In the genomic region with DNA sequence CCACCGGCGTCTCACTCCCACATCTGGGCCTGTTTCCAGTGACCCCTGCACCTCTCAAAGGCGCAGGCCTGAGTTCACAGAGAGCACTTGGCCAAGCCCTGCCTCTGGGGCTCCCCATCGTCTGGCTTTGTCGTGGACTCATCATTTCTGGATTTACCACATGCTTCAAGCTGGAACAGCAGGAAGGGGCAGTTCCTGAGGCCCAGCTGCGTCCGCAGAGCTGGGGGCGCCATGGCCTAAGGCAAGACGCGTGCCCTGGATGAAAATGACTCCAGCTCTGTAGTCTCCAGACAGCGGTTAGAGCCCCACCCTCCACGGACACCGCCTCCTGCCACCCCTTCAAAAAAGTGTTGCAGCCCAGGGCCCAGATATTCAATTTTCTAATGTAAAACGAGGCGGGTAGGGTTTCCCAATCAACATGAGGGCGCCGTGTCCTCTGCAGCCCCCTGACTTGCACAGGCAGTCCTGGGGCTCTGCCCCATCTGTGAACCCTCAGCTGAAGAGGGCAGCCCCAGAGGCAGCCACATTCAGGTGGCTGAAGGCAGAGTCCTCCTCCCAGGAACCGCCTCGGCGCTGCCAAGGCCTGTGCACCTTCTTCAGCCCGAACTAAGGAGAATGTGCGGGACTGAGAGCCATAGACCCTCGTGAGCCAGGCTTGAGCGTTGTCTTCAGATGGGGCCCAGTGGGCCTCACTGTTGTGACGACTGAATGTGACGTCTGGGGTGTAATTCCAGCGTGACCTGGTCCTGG, we compare ENCODE assay signal across 1 cellular context.
TF ChIP-seq lines count a peak whose summit lies in the region.

No MANE protein-coding gene starts in this region.

TF ChIP-seq in HepG2, 621 proteins besides CTCF, POLR2A, EP300 and RAD21 (continued from another document):
- no peak for TF ChIP-seq AHDC1 (CRISPR knock-in tag; IDR thresholded peaks at IDR 0.05; ENCODE audit: borderline replicate concordance)
- TF ChIP-seq, protein P1, sequence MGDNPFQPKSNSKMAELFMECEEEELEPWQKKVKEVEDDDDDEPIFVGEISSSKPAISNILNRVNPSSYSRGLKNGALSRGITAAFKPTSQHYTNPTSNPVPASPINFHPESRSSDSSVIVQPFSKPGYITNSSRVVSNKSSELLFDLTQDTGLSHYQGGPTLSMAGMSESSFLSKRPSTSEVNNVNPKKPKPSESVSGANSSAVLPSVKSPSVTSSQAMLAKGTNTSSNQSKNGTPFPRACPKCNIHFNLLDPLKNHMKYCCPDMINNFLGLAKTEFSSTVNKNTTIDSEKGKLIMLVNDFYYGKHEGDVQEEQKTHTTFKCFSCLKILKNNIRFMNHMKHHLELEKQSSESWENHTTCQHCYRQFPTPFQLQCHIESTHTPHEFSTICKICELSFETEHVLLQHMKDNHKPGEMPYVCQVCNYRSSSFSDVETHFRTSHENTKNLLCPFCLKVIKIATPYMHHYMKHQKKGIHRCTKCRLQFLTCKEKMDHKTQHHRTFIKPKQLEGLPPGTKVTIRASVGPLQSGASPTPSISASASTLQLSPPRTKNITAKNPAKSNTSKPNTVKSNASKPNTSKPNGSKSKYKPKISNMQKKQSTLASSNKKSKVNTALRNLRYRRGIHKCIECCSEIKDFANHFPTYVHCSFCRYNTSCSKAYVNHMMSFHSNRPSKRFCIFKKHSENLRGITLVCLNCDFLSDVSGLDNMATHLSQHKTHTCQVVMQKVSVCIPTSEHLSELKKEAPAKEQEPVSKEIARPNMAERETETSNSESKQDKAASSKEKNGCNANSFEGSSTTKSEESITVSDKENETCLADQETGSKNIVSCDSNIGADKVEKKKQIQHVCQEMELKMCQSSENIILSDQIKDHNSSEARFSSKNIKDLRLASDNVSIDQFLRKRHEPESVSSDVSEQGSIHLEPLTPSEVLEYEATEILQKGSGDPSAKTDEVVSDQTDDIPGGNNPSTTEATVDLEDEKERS (CRISPR knock-in tag; IDR thresholded peaks at IDR 0.05), result no peak
- TF ChIP-seq TSC22D2 (CRISPR knock-in tag; IDR thresholded peaks at IDR 0.05; ENCODE audit: borderline replicate concordance), result no peak
- TF ChIP-seq ZNF768 (CRISPR knock-in tag; IDR thresholded peaks at IDR 0.05), result no peak
- TF ChIP-seq, protein P2, sequence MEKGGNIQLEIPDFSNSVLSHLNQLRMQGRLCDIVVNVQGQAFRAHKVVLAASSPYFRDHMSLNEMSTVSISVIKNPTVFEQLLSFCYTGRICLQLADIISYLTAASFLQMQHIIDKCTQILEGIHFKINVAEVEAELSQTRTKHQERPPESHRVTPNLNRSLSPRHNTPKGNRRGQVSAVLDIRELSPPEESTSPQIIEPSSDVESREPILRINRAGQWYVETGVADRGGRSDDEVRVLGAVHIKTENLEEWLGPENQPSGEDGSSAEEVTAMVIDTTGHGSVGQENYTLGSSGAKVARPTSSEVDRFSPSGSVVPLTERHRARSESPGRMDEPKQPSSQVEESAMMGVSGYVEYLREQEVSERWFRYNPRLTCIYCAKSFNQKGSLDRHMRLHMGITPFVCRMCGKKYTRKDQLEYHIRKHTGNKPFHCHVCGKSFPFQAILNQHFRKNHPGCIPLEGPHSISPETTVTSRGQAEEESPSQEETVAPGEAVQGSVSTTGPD (CRISPR knock-in tag; IDR thresholded peaks at IDR 0.05), result no peak
- no peak for TF ChIP-seq MIER3 (CRISPR knock-in tag; IDR thresholded peaks at IDR 0.05; ENCODE audit: borderline replicate concordance)
- TF ChIP-seq MTA3 (CRISPR knock-in tag; IDR thresholded peaks at IDR 0.05), result no peak
- no peak for TF ChIP-seq RORA (CRISPR knock-in tag; IDR thresholded peaks at IDR 0.05)
